19 cellular contexts compared by ENCODE assay signal in genomic region chr7:37007731-37008130, GRCh38.
A peak's percentile ranks its signal among the peaks of the same experiment; 100 is the strongest.
DNase-seq lines count a peak whose midpoint lies in the region; ATAC-seq and TF ChIP-seq lines count a peak whose summit lies in the region.
"Had no signal": no experiment of that assay in that cellular context is flagged by ENCODE, and none has a peak within 500 bp of the region (broad histone marks: within the 10 kb centered on the region; RNA-seq: fewer than 3 reads in every experiment).

No MANE protein-coding gene starts in this region.

- H3K4me1 Mint-ChIP-seq in progenitor cell of endocrine pancreas (ENCODE audit: low read depth) = peaks cover 34% of the 10 kb centered on the region
- H3K4me1 Mint-ChIP-seq in glutamatergic neuron (ENCODE audit: low read depth, unreplicated experiment) = peaks cover 40% of the 10 kb centered on the region

- H3K27ac Mint-ChIP-seq in progenitor cell of endocrine pancreas (peak overlapping the region; percentile 76), glutamatergic neuron (ENCODE audit: unreplicated experiment) (no peak overlapping the region)

- H3K27ac ChIP-seq in angular gyrus (ENCODE audit: low read depth, low read length) = peak overlapping the region; percentile 2
- H3K27ac ChIP-seq: C4-2B had no signal

- H3K36me3 Mint-ChIP-seq in progenitor cell of endocrine pancreas (ENCODE audit: insufficient read depth) = peaks cover 5% of the 10 kb centered on the region
- no peaks in the 10 kb centered on the region for H3K36me3 Mint-ChIP-seq in glutamatergic neuron (ENCODE audit: unreplicated experiment)

- H3K9me3 Mint-ChIP-seq in progenitor cell of endocrine pancreas (ENCODE audit: low read depth) (no peaks in the 10 kb centered on the region), glutamatergic neuron (ENCODE audit: unreplicated experiment) (no peaks in the 10 kb centered on the region)

- DNase-seq in NCI-H526 (lab: John Stamatoyannopoulos, UW) = peak; percentile 83 to 88
- DNase-seq in myocyte (ENCODE audit: low read depth) = peak; percentile 70
- DNase-seq in progenitor cell of endocrine pancreas (ENCODE audit: low spot score, unreplicated experiment) = no peak
- DNase-seq in glutamatergic neuron = no peak
- DNase-seq in NCI-H2171 (lab: John Stamatoyannopoulos, UW) = no peak
- no peak for DNase-seq in DMS53 treated with DMSO at 0.1 percent for 48 hours (lab: John Stamatoyannopoulos, UW; ENCODE audit: unreplicated experiment)
- DNase-seq: AML-193, DMS153, GF-D8, MM.1S, NCI-H1092 treated with DMSO at 0.1 percent for 48 hours, NCI-H2081 treated with DMSO at 0.1 percent for 48 hours, NCI-H510A, NCI-H82, OCI-M1, SK-N-SH had no signal

- H3K4me3 Mint-ChIP-seq in progenitor cell of endocrine pancreas (ENCODE audit: low read depth) = no peak overlapping the region
- H3K4me3 Mint-ChIP-seq in glutamatergic neuron (ENCODE audit: unreplicated experiment) = no peak overlapping the region

- H3K27me3 Mint-ChIP-seq in progenitor cell of endocrine pancreas (no peaks in the 10 kb centered on the region), glutamatergic neuron (ENCODE audit: unreplicated experiment) (no peaks in the 10 kb centered on the region)

- TF ChIP-seq CTCF in progenitor cell of endocrine pancreas (IDR thresholded peaks at IDR 0.05; ENCODE audit: unreplicated experiment) = no peak
- TF ChIP-seq CTCF in glutamatergic neuron (IDR thresholded peaks at IDR 0.05; ENCODE audit: partially characterized antibody, unreplicated experiment) = no peak

- ATAC-seq in esophagus mucosa = no peak

Comparison
In these comparisons a context has a peak if more than half of its experiments do, and no peak if none do; other contexts are left out.
1. DNase-seq: peak in NCI-H526 (2 of 2) and myocyte (single experiment); none in progenitor cell of endocrine pancreas (single experiment), glutamatergic neuron (single experiment), NCI-H2171 (single experiment) and DMS53 treated with DMSO at 0.1 percent for 48 hours (single experiment).